28 cellular contexts compared by ENCODE assay signal in genomic region chr14:78491015-78491414, GRCh38.
"Had no signal": no experiment of that assay in that cellular context is flagged by ENCODE, and none has a peak within 500 bp of the region (broad histone marks: within the 10 kb centered on the region; RNA-seq: fewer than 3 reads in every experiment).

No MANE protein-coding gene starts in this region.

- H3K27ac ChIP-seq: SK-N-MC had no signal

- H3K4me1 Mint-ChIP-seq: activated B cell treated with CpG ODN at 0.5 μM for 24 hours; activated CD4-positive, alpha-beta T cell treated with anti-CD3 and anti-CD28 coated beads, Interleukin-2, amount 10 ng/mL, durations not matched to agents 24 days and 14 days; activated CD8-positive, alpha-beta memory T cell treated with anti-CD3 and anti-CD28 coated beads, Interleukin-2, amount 10 ng/mL, durations not matched to agents 7 days and 5 days; activated naive CD4-positive, alpha-beta T cell treated with anti-CD3 and anti-CD28 coated beads, Interleukin-2, amount 50 U/mL, for 24 hours; central memory CD8-positive, alpha-beta T cell; T-cell had no signal

- H3K9me3 Mint-ChIP-seq: activated B cell treated with CpG ODN at 0.5 μM for 24 hours; activated CD4-positive, alpha-beta T cell treated with anti-CD3 and anti-CD28 coated beads, Interleukin-2, amount 10 ng/mL, durations not matched to agents 24 days and 14 days; activated naive CD4-positive, alpha-beta T cell treated with anti-CD3 and anti-CD28 coated beads, Interleukin-2, amount 50 U/mL, for 24 hours; activated T-cell treated with anti-CD3 and anti-CD28 coated beads, Interleukin-2, amount 50 U/mL, for 24 hours; activated T-helper 1 cell treated with anti-CD3 and anti-CD28 coated beads, Interleukin-12 subunit alpha, Interleukin-12 subunit beta, Interleukin-2, Interleukin-4 antibody, amounts not matched to agents 30 ng/mL and 10 ng/mL and 1 ng/mL, durations not matched to agents 14 hours and 24 hours and 36 hours; central memory CD8-positive, alpha-beta T cell; T-cell had no signal

- H3K36me3 Mint-ChIP-seq: activated CD8-positive, alpha-beta memory T cell treated with anti-CD3 and anti-CD28 coated beads, Interleukin-2, amount 10 ng/mL, durations not matched to agents 7 days and 5 days; activated naive CD4-positive, alpha-beta T cell treated with anti-CD3 and anti-CD28 coated beads, Interleukin-2, amount 50 U/mL, for 24 hours; T-cell had no signal

- DNase-seq: activated B cell treated with CpG ODN at 0.5 μM for 24 hours; activated CD4-positive, alpha-beta T cell treated with anti-CD3 and anti-CD28 coated beads for 1 hour; activated CD4-positive, alpha-beta T cell treated with anti-CD3 and anti-CD28 coated beads, Interleukin-2, amount 10 ng/mL, durations not matched to agents 24 days and 14 days; activated CD4-positive, alpha-beta T cell treated with anti-CD3 and anti-CD28 coated beads, Interleukin-2, amount 50 U/mL, for 48 hours; activated CD8-positive, alpha-beta memory T cell treated with anti-CD3 and anti-CD28 coated beads, Interleukin-2, amount 10 ng/mL, durations not matched to agents 7 days and 5 days; activated effector memory CD4-positive, alpha-beta T cell treated with Interleukin-2 at 50 U/mL for 16 hours; activated naive CD4-positive, alpha-beta T cell; activated T-cell treated with anti-CD3 and anti-CD28 coated beads, Interleukin-2, amount 50 U/mL, for 24 hours; aorta; IMR-90; Kasumi-1; KBM-7; NCI-H1105 treated with DMSO at 0.1 percent for 48 hours; NCI-H187; NCI-H2081 treated with DMSO at 0.1 percent for 48 hours; NCI-H2171; NCI-H446; NCI-H524; NCI-H748 treated with DMSO at 0.1 percent for 48 hours; RPMI8226; T-cell; T-helper 2 cell; T1000 had no signal

- H3K4me3 ChIP-seq: SK-N-MC had no signal

- H3K4me3 Mint-ChIP-seq: activated B cell treated with CpG ODN at 0.5 μM for 24 hours; activated CD4-positive, alpha-beta T cell treated with anti-CD3 and anti-CD28 coated beads, Interleukin-2, amount 10 ng/mL, durations not matched to agents 24 days and 14 days; activated CD8-positive, alpha-beta memory T cell treated with anti-CD3 and anti-CD28 coated beads, Interleukin-2, amount 10 ng/mL, durations not matched to agents 7 days and 5 days; activated naive CD4-positive, alpha-beta T cell treated with anti-CD3 and anti-CD28 coated beads, Interleukin-2, amount 50 U/mL, for 24 hours; activated T-cell treated with anti-CD3 and anti-CD28 coated beads, Interleukin-2, amount 50 U/mL, for 24 hours; activated T-helper 1 cell treated with anti-CD3 and anti-CD28 coated beads, Interleukin-12 subunit alpha, Interleukin-12 subunit beta, Interleukin-2, Interleukin-4 antibody, amounts not matched to agents 30 ng/mL and 10 ng/mL and 1 ng/mL, durations not matched to agents 14 hours and 24 hours and 36 hours; central memory CD8-positive, alpha-beta T cell; T-cell had no signal

- ATAC-seq: activated CD8-positive, alpha-beta memory T cell treated with anti-CD3 and anti-CD28 coated beads, Interleukin-2, amount 10 ng/mL, durations not matched to agents 7 days and 5 days; Right ventricle myocardium inferior; T-cell had no signal

- H3K27ac Mint-ChIP-seq: activated B cell treated with CpG ODN at 0.5 μM for 24 hours; activated CD4-positive, alpha-beta T cell treated with anti-CD3 and anti-CD28 coated beads, Interleukin-2, amount 10 ng/mL, durations not matched to agents 24 days and 14 days; activated CD8-positive, alpha-beta memory T cell treated with anti-CD3 and anti-CD28 coated beads, Interleukin-2, amount 10 ng/mL, durations not matched to agents 7 days and 5 days; activated naive CD4-positive, alpha-beta T cell treated with anti-CD3 and anti-CD28 coated beads, Interleukin-2, amount 50 U/mL, for 24 hours; activated T-cell treated with anti-CD3 and anti-CD28 coated beads, Interleukin-2, amount 50 U/mL, for 24 hours; activated T-helper 1 cell treated with anti-CD3 and anti-CD28 coated beads, Interleukin-12 subunit alpha, Interleukin-12 subunit beta, Interleukin-2, Interleukin-4 antibody, amounts not matched to agents 30 ng/mL and 10 ng/mL and 1 ng/mL, durations not matched to agents 14 hours and 24 hours and 36 hours; T-cell had no signal

- H3K27me3 Mint-ChIP-seq: activated B cell treated with CpG ODN at 0.5 μM for 24 hours; activated CD4-positive, alpha-beta T cell treated with anti-CD3 and anti-CD28 coated beads, Interleukin-2, amount 10 ng/mL, durations not matched to agents 24 days and 14 days; activated CD8-positive, alpha-beta memory T cell treated with anti-CD3 and anti-CD28 coated beads, Interleukin-2, amount 10 ng/mL, durations not matched to agents 7 days and 5 days; activated naive CD4-positive, alpha-beta T cell treated with anti-CD3 and anti-CD28 coated beads, Interleukin-2, amount 50 U/mL, for 24 hours; activated T-cell treated with anti-CD3 and anti-CD28 coated beads, Interleukin-2, amount 50 U/mL, for 24 hours; central memory CD8-positive, alpha-beta T cell; T-cell had no signal
